Comparison of ENCODE assay signal across 1 cellular context in the genomic region with DNA sequence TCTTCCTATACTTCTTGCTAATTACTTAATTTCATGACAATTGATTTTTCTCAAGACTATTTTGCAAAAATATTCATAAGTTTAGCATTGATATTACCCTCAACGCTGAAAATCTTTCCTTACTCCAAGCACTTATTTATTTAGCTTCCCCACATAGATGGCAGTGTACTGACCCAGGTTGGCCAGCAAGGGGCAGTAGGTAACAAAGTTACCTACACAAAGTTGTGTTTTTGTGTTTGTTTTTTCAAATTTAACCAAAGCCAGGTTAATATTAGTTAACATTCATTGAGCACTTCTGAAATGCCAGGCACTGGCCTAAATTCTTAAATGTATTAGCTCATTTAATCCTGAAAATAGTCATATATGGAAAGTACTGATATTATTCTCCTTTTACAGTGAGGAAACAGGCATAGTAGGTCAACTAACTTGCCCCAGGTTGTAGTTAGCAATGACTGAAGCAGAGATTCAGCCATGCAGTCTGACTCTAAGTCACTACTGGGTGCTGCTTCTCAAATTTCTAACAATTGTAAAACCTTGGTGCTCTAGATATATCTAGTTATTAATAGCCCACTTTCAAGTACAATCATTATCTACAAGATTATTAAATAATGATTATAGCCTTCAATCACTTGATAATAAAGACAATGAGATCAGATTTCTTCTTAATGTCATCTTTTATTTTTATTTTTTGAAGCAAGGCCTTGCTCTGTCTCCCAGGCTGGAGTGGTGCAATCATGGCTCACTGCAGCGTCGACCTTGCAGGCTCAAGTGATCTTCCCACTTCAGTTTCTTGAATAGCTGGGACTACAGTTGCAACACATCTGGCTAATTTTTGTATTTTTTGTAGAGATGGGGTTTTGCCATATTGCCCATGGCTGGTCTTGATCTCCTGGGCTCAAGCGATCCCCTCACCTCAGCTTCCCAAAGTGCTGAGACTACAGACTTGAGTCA.
TF ChIP-seq lines count a peak whose summit lies in the region.

No MANE protein-coding gene starts in this region.

TF ChIP-seq in WTC11, 78 proteins besides CTCF, POLR2A, EP300 and RAD21 (continued from another document):
- TF ChIP-seq, protein P1, sequence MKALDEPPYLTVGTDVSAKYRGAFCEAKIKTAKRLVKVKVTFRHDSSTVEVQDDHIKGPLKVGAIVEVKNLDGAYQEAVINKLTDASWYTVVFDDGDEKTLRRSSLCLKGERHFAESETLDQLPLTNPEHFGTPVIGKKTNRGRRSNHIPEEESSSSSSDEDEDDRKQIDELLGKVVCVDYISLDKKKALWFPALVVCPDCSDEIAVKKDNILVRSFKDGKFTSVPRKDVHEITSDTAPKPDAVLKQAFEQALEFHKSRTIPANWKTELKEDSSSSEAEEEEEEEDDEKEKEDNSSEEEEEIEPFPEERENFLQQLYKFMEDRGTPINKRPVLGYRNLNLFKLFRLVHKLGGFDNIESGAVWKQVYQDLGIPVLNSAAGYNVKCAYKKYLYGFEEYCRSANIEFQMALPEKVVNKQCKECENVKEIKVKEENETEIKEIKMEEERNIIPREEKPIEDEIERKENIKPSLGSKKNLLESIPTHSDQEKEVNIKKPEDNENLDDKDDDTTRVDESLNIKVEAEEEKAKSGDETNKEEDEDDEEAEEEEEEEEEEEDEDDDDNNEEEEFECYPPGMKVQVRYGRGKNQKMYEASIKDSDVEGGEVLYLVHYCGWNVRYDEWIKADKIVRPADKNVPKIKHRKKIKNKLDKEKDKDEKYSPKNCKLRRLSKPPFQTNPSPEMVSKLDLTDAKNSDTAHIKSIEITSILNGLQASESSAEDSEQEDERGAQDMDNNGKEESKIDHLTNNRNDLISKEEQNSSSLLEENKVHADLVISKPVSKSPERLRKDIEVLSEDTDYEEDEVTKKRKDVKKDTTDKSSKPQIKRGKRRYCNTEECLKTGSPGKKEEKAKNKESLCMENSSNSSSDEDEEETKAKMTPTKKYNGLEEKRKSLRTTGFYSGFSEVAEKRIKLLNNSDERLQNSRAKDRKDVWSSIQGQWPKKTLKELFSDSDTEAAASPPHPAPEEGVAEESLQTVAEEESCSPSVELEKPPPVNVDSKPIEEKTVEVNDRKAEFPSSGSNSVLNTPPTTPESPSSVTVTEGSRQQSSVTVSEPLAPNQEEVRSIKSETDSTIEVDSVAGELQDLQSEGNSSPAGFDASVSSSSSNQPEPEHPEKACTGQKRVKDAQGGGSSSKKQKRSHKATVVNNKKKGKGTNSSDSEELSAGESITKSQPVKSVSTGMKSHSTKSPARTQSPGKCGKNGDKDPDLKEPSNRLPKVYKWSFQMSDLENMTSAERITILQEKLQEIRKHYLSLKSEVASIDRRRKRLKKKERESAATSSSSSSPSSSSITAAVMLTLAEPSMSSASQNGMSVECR (CRISPR knock-in tag; IDR thresholded peaks at IDR 0.05; ENCODE audit: borderline replicate concordance): no peak
- TF ChIP-seq, protein P2, sequence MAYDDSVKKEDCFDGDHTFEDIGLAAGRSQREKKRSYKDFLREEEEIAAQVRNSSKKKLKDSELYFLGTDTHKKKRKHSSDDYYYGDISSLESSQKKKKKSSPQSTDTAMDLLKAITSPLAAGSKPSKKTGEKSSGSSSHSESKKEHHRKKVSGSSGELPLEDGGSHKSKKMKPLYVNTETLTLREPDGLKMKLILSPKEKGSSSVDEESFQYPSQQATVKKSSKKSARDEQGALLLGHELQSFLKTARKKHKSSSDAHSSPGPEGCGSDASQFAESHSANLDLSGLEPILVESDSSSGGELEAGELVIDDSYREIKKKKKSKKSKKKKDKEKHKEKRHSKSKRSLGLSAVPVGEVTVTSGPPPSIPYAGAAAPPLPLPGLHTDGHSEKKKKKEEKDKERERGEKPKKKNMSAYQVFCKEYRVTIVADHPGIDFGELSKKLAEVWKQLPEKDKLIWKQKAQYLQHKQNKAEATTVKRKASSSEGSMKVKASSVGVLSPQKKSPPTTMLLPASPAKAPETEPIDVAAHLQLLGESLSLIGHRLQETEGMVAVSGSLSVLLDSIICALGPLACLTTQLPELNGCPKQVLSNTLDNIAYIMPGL (CRISPR knock-in tag; IDR thresholded peaks at IDR 0.05): no peak
- TF ChIP-seq RELA (CRISPR knock-in tag; IDR thresholded peaks at IDR 0.05; ENCODE audit: borderline replicate concordance) (no peak), ELF4 (CRISPR knock-in tag; IDR thresholded peaks at IDR 0.05; ENCODE audit: low read depth) (no peak), EMX1 (CRISPR knock-in tag; IDR thresholded peaks at IDR 0.05) (no peak), CREM (CRISPR knock-in tag; IDR thresholded peaks at IDR 0.05) (no peak)
- TF ChIP-seq, protein P3, sequence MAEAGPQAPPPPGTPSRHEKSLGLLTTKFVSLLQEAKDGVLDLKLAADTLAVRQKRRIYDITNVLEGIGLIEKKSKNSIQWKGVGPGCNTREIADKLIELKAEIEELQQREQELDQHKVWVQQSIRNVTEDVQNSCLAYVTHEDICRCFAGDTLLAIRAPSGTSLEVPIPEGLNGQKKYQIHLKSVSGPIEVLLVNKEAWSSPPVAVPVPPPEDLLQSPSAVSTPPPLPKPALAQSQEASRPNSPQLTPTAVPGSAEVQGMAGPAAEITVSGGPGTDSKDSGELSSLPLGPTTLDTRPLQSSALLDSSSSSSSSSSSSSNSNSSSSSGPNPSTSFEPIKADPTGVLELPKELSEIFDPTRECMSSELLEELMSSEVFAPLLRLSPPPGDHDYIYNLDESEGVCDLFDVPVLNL (CRISPR knock-in tag; IDR thresholded peaks at IDR 0.05; ENCODE audit: borderline replicate concordance, low read depth): no peak
- TF ChIP-seq, protein P4, sequence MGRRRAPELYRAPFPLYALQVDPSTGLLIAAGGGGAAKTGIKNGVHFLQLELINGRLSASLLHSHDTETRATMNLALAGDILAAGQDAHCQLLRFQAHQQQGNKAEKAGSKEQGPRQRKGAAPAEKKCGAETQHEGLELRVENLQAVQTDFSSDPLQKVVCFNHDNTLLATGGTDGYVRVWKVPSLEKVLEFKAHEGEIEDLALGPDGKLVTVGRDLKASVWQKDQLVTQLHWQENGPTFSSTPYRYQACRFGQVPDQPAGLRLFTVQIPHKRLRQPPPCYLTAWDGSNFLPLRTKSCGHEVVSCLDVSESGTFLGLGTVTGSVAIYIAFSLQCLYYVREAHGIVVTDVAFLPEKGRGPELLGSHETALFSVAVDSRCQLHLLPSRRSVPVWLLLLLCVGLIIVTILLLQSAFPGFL (CRISPR knock-in tag; IDR thresholded peaks at IDR 0.05; ENCODE audit: borderline replicate concordance): no peak
- TF ChIP-seq, protein P5, sequence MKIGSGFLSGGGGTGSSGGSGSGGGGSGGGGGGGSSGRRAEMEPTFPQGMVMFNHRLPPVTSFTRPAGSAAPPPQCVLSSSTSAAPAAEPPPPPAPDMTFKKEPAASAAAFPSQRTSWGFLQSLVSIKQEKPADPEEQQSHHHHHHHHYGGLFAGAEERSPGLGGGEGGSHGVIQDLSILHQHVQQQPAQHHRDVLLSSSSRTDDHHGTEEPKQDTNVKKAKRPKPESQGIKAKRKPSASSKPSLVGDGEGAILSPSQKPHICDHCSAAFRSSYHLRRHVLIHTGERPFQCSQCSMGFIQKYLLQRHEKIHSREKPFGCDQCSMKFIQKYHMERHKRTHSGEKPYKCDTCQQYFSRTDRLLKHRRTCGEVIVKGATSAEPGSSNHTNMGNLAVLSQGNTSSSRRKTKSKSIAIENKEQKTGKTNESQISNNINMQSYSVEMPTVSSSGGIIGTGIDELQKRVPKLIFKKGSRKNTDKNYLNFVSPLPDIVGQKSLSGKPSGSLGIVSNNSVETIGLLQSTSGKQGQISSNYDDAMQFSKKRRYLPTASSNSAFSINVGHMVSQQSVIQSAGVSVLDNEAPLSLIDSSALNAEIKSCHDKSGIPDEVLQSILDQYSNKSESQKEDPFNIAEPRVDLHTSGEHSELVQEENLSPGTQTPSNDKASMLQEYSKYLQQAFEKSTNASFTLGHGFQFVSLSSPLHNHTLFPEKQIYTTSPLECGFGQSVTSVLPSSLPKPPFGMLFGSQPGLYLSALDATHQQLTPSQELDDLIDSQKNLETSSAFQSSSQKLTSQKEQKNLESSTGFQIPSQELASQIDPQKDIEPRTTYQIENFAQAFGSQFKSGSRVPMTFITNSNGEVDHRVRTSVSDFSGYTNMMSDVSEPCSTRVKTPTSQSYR (CRISPR knock-in tag; IDR thresholded peaks at IDR 0.05): no peak
- TF ChIP-seq, protein P6, sequence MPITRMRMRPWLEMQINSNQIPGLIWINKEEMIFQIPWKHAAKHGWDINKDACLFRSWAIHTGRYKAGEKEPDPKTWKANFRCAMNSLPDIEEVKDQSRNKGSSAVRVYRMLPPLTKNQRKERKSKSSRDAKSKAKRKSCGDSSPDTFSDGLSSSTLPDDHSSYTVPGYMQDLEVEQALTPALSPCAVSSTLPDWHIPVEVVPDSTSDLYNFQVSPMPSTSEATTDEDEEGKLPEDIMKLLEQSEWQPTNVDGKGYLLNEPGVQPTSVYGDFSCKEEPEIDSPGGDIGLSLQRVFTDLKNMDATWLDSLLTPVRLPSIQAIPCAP (CRISPR knock-in tag; IDR thresholded peaks at IDR 0.05): no peak
